17 cellular contexts compared by ENCODE assay signal in genomic region chr11:92222701-92223100, GRCh38. TPM values are rescaled to one million over a fixed set of nuclear protein-coding genes. Genes with fewer than 3 reads are reported as not detected.
"Had no signal": no experiment of that assay in that cellular context is flagged by ENCODE, and none has a peak within 500 bp of the region (broad histone marks: within the 10 kb centered on the region; RNA-seq: fewer than 3 reads in every experiment).

No MANE protein-coding gene starts in this region.

- H3K4me3 ChIP-seq: prostate gland, right atrium auricular region, tibial nerve, uterus had no signal

- H3K4me3 Mint-ChIP-seq: activated CD4-positive, alpha-beta memory T cell treated with anti-CD3 and anti-CD28 coated beads for 36 hours; activated CD4-positive, alpha-beta T cell treated with anti-CD3 and anti-CD28 coated beads for 36 hours; activated CD8-positive, alpha-beta memory T cell treated with anti-CD3 and anti-CD28 coated beads, Interleukin-2, amount 10 ng/mL, durations not matched to agents 7 days and 5 days; activated naive CD8-positive, alpha-beta T cell; natural killer cell treated with Interleukin-12 subunit alpha and Interleukin-12 subunit beta and Interleukin-15 and Interleukin-18, amount 100 ng/mL, for 72 hours; T-helper 2 cell treated with Interferon-gamma antibody and Interleukin-4, amounts not matched to agents 5 μg/mL and 100 μg/mL, for 36 hours had no signal

- H3K27ac Mint-ChIP-seq: activated CD4-positive, alpha-beta memory T cell treated with anti-CD3 and anti-CD28 coated beads for 36 hours; activated CD4-positive, alpha-beta T cell treated with anti-CD3 and anti-CD28 coated beads for 36 hours; activated CD8-positive, alpha-beta memory T cell treated with anti-CD3 and anti-CD28 coated beads, Interleukin-2, amount 10 ng/mL, durations not matched to agents 7 days and 5 days; activated naive CD8-positive, alpha-beta T cell; mesothelial cell of epicardium; natural killer cell treated with Interleukin-12 subunit alpha and Interleukin-12 subunit beta and Interleukin-15 and Interleukin-18, amount 100 ng/mL, for 72 hours; T-helper 2 cell treated with Interferon-gamma antibody and Interleukin-4, amounts not matched to agents 5 μg/mL and 100 μg/mL, for 36 hours; WTC11 had no signal

- DNase-seq: activated CD4-positive, alpha-beta memory T cell treated with anti-CD3 and anti-CD28 coated beads for 36 hours; activated CD4-positive, alpha-beta T cell treated with anti-CD3 and anti-CD28 coated beads for 36 hours; activated CD8-positive, alpha-beta memory T cell treated with anti-CD3 and anti-CD28 coated beads, Interleukin-2, amount 10 ng/mL, durations not matched to agents 7 days and 5 days; foreskin keratinocyte; stimulated activated CD4-positive, alpha-beta T cell treated with anti-CD3 and anti-CD28 coated beads, Interleukin-2, amount 100 ng/mL, for 24 hours; stimulated activated naive CD8-positive, alpha-beta T cell treated with anti-CD3 and anti-CD28 coated beads, Interleukin-15, Interleukin-2, amounts not matched to agents 100 U/mL and 50 U/mL, for 24 hours; substantia nigra; uterus had no signal

- H3K27me3 ChIP-seq: right atrium auricular region had no signal

- H3K4me1 Mint-ChIP-seq: activated CD8-positive, alpha-beta memory T cell treated with anti-CD3 and anti-CD28 coated beads, Interleukin-2, amount 10 ng/mL, durations not matched to agents 7 days and 5 days had no signal

- H3K9me3 ChIP-seq: prostate gland, right atrium auricular region, uterus had no signal

- H3K9me3 Mint-ChIP-seq: T-helper 2 cell treated with Interferon-gamma antibody and Interleukin-4, amounts not matched to agents 5 μg/mL and 100 μg/mL, for 36 hours had no signal

- ATAC-seq: activated CD4-positive, alpha-beta T cell treated with anti-CD3 and anti-CD28 coated beads for 36 hours; activated CD8-positive, alpha-beta memory T cell treated with anti-CD3 and anti-CD28 coated beads, Interleukin-2, amount 10 ng/mL, durations not matched to agents 7 days and 5 days; foreskin keratinocyte; left lobe of liver; natural killer cell treated with Interleukin-12 subunit alpha and Interleukin-12 subunit beta and Interleukin-15 and Interleukin-18, amount 100 ng/mL, for 72 hours; stimulated activated naive CD8-positive, alpha-beta T cell treated with anti-CD3 and anti-CD28 coated beads, Interleukin-15, Interleukin-2, amounts not matched to agents 100 U/mL and 50 U/mL, for 24 hours; WTC11 had no signal

- H3K4me1 ChIP-seq: foreskin keratinocyte, prostate gland had no signal

- H3K27ac ChIP-seq: foreskin keratinocyte, prostate gland, right atrium auricular region, tibial nerve, uterus had no signal

- H3K36me3 Mint-ChIP-seq: activated naive CD8-positive, alpha-beta T cell; mesothelial cell of epicardium had no signal

- H3K36me3 ChIP-seq: prostate gland, right atrium auricular region, tibial nerve, uterus had no signal

RNA-seq across cellular contexts. Expression of gene FAT3, which starts 1.9 kb away (rescaled TPM):
- total RNA-seq: activated CD4-positive, alpha-beta memory T cell treated with anti-CD3 and anti-CD28 coated beads for 36 hours; activated CD4-positive, alpha-beta T cell treated with anti-CD3 and anti-CD28 coated beads for 36 hours; activated CD8-positive, alpha-beta memory T cell treated with anti-CD3 and anti-CD28 coated beads, Interleukin-2, amount 10 ng/mL, durations not matched to agents 7 days and 5 days; natural killer cell treated with Interleukin-12 subunit alpha and Interleukin-12 subunit beta and Interleukin-15 and Interleukin-18, amount 100 ng/mL, for 72 hours had no signal
